In the genomic region with DNA sequence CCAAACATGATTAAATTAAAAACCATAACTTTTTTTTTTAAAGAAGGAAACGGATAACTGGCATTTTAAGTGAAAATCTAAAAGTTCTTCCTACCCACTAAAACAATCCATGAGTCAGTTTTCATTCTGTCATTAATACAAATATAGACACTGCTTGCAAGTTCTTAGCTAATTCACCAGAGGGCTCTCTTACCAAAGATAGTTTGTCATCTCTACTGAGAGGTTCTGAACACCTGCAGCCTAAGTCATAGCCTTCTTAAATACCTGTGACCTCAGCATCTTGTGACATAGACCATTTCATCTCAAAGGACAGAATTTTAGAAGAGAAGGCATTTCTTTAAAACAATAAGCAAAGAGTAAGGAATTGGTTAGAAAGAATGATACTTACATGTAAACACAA, we compare ENCODE assay signal across 8 cellular contexts.
DNase-seq lines count a peak whose midpoint lies in the region; ATAC-seq, FAIRE-seq and TF ChIP-seq lines count a peak whose summit lies in the region.

No MANE protein-coding gene starts in this region.

- peak; percentile 49 for FAIRE-seq in endothelial cell of umbilical vein (lab: Jason Lieb, UNC)

- H3K27ac Mint-ChIP-seq in activated CD4-positive, alpha-beta T cell treated with anti-CD3 and anti-CD28 coated beads for 36 hours: no peak overlapping the region
- H3K27ac Mint-ChIP-seq in stimulated activated naive B cell treated with anti-CD40 and anti-IgM and Interleukin-4, amounts not matched to agents 10 μg/mL and 1 μg/mL and 100 μg/mL, for 72 hours: no peak overlapping the region

- no peak overlapping the region for H3K4me3 Mint-ChIP-seq in activated CD4-positive, alpha-beta T cell treated with anti-CD3 and anti-CD28 coated beads for 36 hours
- no peak overlapping the region for H3K4me3 Mint-ChIP-seq in stimulated activated naive B cell treated with anti-CD40 and anti-IgM and Interleukin-4, amounts not matched to agents 10 μg/mL and 1 μg/mL and 100 μg/mL, for 72 hours

- H4K20me1 ChIP-seq in endothelial cell of umbilical vein (replicated peaks; ENCODE audit: control insufficient read depth, extremely low read depth, insufficient read depth, low read length): no peaks in the 10 kb centered on the region

- no peak overlapping the region for H2AFZ ChIP-seq in endothelial cell of umbilical vein (ENCODE audit: low read depth, low read length)

- H3K9me1 ChIP-seq in endothelial cell of umbilical vein (replicated peaks; ENCODE audit: control insufficient read depth, extremely low read depth, insufficient read depth, low read length): no peaks in the 10 kb centered on the region

- ATAC-seq in activated CD4-positive, alpha-beta T cell treated with anti-CD3 and anti-CD28 coated beads for 36 hours: peak; percentile 49
- peak; percentile 27 to 43 for ATAC-seq in stimulated activated naive B cell treated with anti-CD40 and anti-IgM and Interleukin-4, amounts not matched to agents 10 μg/mL and 1 μg/mL and 100 μg/mL, for 72 hours (replicated peaks)
- ATAC-seq in GM18498 (IDR thresholded peaks at IDR 0.05; ENCODE audit: unreplicated experiment): no peak

- H3K4me3 ChIP-seq in endothelial cell of umbilical vein (replicated peaks in 1 of 3; ENCODE audit: insufficient read depth in 1 of 3, low read depth in 1 of 3, low read length in 3 of 3): no peak overlapping the region

- no peaks in the 10 kb centered on the region for H3K36me3 ChIP-seq in endothelial cell of umbilical vein (ENCODE audit: control insufficient read depth in 2 of 2, extremely low read depth in 1 of 2, insufficient read depth in 2 of 2, low read length in 2 of 2)

- POLR2A ChIA-PET in activated CD4-positive, alpha-beta T cell treated with anti-CD3 and anti-CD28 coated beads for 36 hours (lab: Charles Lee): no interaction called here
- POLR2A ChIA-PET in endothelial cell of umbilical vein (lab: Charles Lee): no interaction called here

- no peaks in the 10 kb centered on the region for H3K4me1 Mint-ChIP-seq in activated CD4-positive, alpha-beta T cell treated with anti-CD3 and anti-CD28 coated beads for 36 hours
- no peaks in the 10 kb centered on the region for H3K4me1 Mint-ChIP-seq in stimulated activated naive B cell treated with anti-CD40 and anti-IgM and Interleukin-4, amounts not matched to agents 10 μg/mL and 1 μg/mL and 100 μg/mL, for 72 hours

- no peaks in the 10 kb centered on the region for H3K4me1 ChIP-seq in endothelial cell of umbilical vein (ENCODE audit: control insufficient read depth, extremely low read depth, insufficient read depth, low read length)

- BruUV-seq in endothelial cell of umbilical vein (replicated peaks; lab: Mats Ljungman, UMichigan): no TSS peak

- no peak for DNase-seq in activated CD4-positive, alpha-beta T cell treated with anti-CD3 and anti-CD28 coated beads for 36 hours
- no peak for DNase-seq in activated CD4-positive, alpha-beta T cell treated with anti-CD3 and anti-CD28 coated beads for 4 hours
- peak; percentile 1 for DNase-seq in NCI-H345 treated with DMSO at 0.1 percent for 48 hours (lab: John Stamatoyannopoulos, UW; ENCODE audit: unreplicated experiment)
- peak; percentile 18 for DNase-seq in endothelial cell of umbilical vein (ENCODE audit: low read depth, low spot score)
- DNase-seq in stimulated activated naive B cell treated with anti-CD40 and anti-IgM and Interleukin-4, amounts not matched to agents 10 μg/mL and 1 μg/mL and 100 μg/mL, for 72 hours: no peak
- no peak for DNase-seq in activated CD4-positive, alpha-beta T cell treated with anti-CD3 and anti-CD28 coated beads, Interleukin-2, amount 50 U/mL, for 1 hour
- no peak for DNase-seq in NOMO-1 treated with DMSO at 0.1 percent for 48 hours (lab: John Stamatoyannopoulos, UW; ENCODE audit: unreplicated experiment)

- no peaks in the 10 kb centered on the region for H3K27me3 ChIP-seq in endothelial cell of umbilical vein (ENCODE audit: control insufficient read depth in 2 of 2, insufficient read depth in 2 of 2, low read length in 2 of 2)

- H3K9me3 Mint-ChIP-seq in activated CD4-positive, alpha-beta T cell treated with anti-CD3 and anti-CD28 coated beads for 36 hours (ENCODE audit: low read depth): no peaks in the 10 kb centered on the region
- no peaks in the 10 kb centered on the region for H3K9me3 Mint-ChIP-seq in stimulated activated naive B cell treated with anti-CD40 and anti-IgM and Interleukin-4, amounts not matched to agents 10 μg/mL and 1 μg/mL and 100 μg/mL, for 72 hours

- dilution Hi-C loops in endothelial cell of umbilical vein (cut with MboI; ENCODE audit: extremely low pct_ligation_motif_present, low sequenced_read_pairs): no loop called here

- intact Hi-C loops in activated CD4-positive, alpha-beta T cell treated with anti-CD3 and anti-CD28 coated beads for 36 hours (cut with DNase I, micrococcal nuclease): loop anchor here in 1 of 2 experiments (10.0 kb wide), 1 partner anchor 536 kb away; no protein-coding TSS in a partner anchor
- intact Hi-C loops in endothelial cell of umbilical vein (cut with micrococcal nuclease): loop anchor here (10.0 kb wide), 1 partner anchor 196 kb away; a partner anchor contains a TSS

- H3K9me3 ChIP-seq in endothelial cell of umbilical vein (replicated peaks; ENCODE audit: control insufficient read depth, insufficient read depth, low read length): no peaks in the 10 kb centered on the region

- TF ChIP-seq POLR2A in endothelial cell of umbilical vein (IDR thresholded peaks at IDR 0.05; ENCODE audit: low read depth, low read length): no peak

- TF ChIP-seq CTCF in endothelial cell of umbilical vein (IDR thresholded peaks at IDR 0.05; ENCODE audit: extremely low read depth in 1 of 2, insufficient read depth in 1 of 2, low read depth in 1 of 2, low read length in 2 of 2): peak in 1 of 2 donors; percentile 6

- no peaks in the 10 kb centered on the region for H3K36me3 Mint-ChIP-seq in activated CD4-positive, alpha-beta T cell treated with anti-CD3 and anti-CD28 coated beads for 36 hours (ENCODE audit: low read depth)
- H3K36me3 Mint-ChIP-seq in stimulated activated naive B cell treated with anti-CD40 and anti-IgM and Interleukin-4, amounts not matched to agents 10 μg/mL and 1 μg/mL and 100 μg/mL, for 72 hours: no peaks in the 10 kb centered on the region

- H3K79me2 ChIP-seq in endothelial cell of umbilical vein (ENCODE audit: control insufficient read depth, insufficient read depth, low read length): no peaks in the 10 kb centered on the region

- peaks cover 2% of the 10 kb centered on the region for H3K27me3 Mint-ChIP-seq in activated CD4-positive, alpha-beta T cell treated with anti-CD3 and anti-CD28 coated beads for 36 hours
- H3K27me3 Mint-ChIP-seq in stimulated activated naive B cell treated with anti-CD40 and anti-IgM and Interleukin-4, amounts not matched to agents 10 μg/mL and 1 μg/mL and 100 μg/mL, for 72 hours: peaks cover 0 to 13% of the 10 kb centered on the region in 2 donors

- CTCF ChIA-PET in activated CD4-positive, alpha-beta T cell treated with anti-CD3 and anti-CD28 coated beads for 36 hours (lab: Charles Lee): no interaction called here
- CTCF ChIA-PET in endothelial cell of umbilical vein (lab: Charles Lee): interaction anchor here (2.1 kb wide), 1 partner anchor 191 kb away, joined by 6 read pairs; a partner anchor contains a TSS

- H3K27ac ChIP-seq in endothelial cell of umbilical vein (ENCODE audit: insufficient read depth, low read depth, low read length): no peak overlapping the region

- no peak overlapping the region for H3K9ac ChIP-seq in endothelial cell of umbilical vein (replicated peaks; ENCODE audit: extremely low read depth, insufficient read depth, low read length)

- H3K4me2 ChIP-seq in endothelial cell of umbilical vein (ENCODE audit: insufficient read depth, low read length): no peak overlapping the region

TF ChIP-seq in endothelial cell of umbilical vein, 7 proteins besides CTCF, POLR2A, EP300 and RAD21:
- TF ChIP-seq EZH2 (IDR thresholded peaks at IDR 0.05; ENCODE audit: borderline replicate concordance, low read depth, low read length, severe bottlenecking): no peak
- no peak for TF ChIP-seq POLR2AphosphoS5 (IDR thresholded peaks at IDR 0.05; ENCODE audit: insufficient read depth, low read depth, low read length)
- TF ChIP-seq JUN (IDR thresholded peaks at IDR 0.05; ENCODE audit: borderline replicate concordance, insufficient read depth, insufficient read length, low read depth): no peak
- TF ChIP-seq, protein P1, sequence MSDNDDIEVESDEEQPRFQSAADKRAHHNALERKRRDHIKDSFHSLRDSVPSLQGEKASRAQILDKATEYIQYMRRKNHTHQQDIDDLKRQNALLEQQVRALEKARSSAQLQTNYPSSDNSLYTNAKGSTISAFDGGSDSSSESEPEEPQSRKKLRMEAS (IDR thresholded peaks at IDR 0.05; ENCODE audit: insufficient read depth, insufficient read length): no peak
- TF ChIP-seq MYC (IDR thresholded peaks at IDR 0.05; ENCODE audit: low read depth, low read length): no peak
- no peak for TF ChIP-seq FOS (IDR thresholded peaks at IDR 0.05; ENCODE audit: borderline replicate concordance, insufficient read depth, low read length)
- TF ChIP-seq GATA2 (IDR thresholded peaks at IDR 0.05; ENCODE audit: insufficient read depth, insufficient read length, low read depth, low read length): no peak

Comparison
In these comparisons a context has a peak if more than half of its experiments do, and no peak if none do; other contexts are left out.
1. DNase-seq: peak in NCI-H345 treated with DMSO at 0.1 percent for 48 hours (single experiment) and endothelial cell of umbilical vein (single experiment); none in activated CD4-positive, alpha-beta T cell treated with anti-CD3 and anti-CD28 coated beads for 36 hours (single experiment), activated CD4-positive, alpha-beta T cell treated with anti-CD3 and anti-CD28 coated beads for 4 hours (0 of 2), stimulated activated naive B cell treated with anti-CD40 and anti-IgM and Interleukin-4, amounts not matched to agents 10 μg/mL and 1 μg/mL and 100 μg/mL, for 72 hours (single experiment), activated CD4-positive, alpha-beta T cell treated with anti-CD3 and anti-CD28 coated beads, Interleukin-2, amount 50 U/mL, for 1 hour (single experiment) and NOMO-1 treated with DMSO at 0.1 percent for 48 hours (single experiment).